Comparison of ENCODE assay signal across 27 cellular contexts in genomic region chr3:170437696-170438407, GRCh38. TPM values are rescaled to one million over a fixed set of nuclear protein-coding genes. Genes with fewer than 3 reads are reported as not detected.
DNase-seq lines count a peak whose midpoint lies in the region; ATAC-seq lines count a peak whose summit lies in the region.
"Had no signal": no experiment of that assay in that cellular context is flagged by ENCODE, and none has a peak within 500 bp of the region (broad histone marks: within the 10 kb centered on the region; RNA-seq: fewer than 3 reads in every experiment).

No MANE protein-coding gene starts in this region.

- H3K36me3 ChIP-seq in MG63 = peaks cover 3% of the 10 kb centered on the region
- H3K36me3 ChIP-seq: right atrium auricular region had no signal

- H3K9me3 ChIP-seq in MG63 = no peaks in the 10 kb centered on the region
- H3K9me3 ChIP-seq: right atrium auricular region, tibial artery had no signal

- H3K4me3 ChIP-seq in MG63 = no peak overlapping the region
- H3K4me3 ChIP-seq: right atrium auricular region, SK-N-MC, tibial artery had no signal

- peak; percentile 39 for DNase-seq in HK-2 (ENCODE audit: unreplicated experiment)
- DNase-seq in dermis blood vessel endothelial cell = peak; percentile 55
- DNase-seq in left kidney (ENCODE audit: low read depth, low spot score) = peak; percentile 22
- DNase-seq in substantia nigra (lab: John Stamatoyannopoulos, UW) = peak in 5 of 49 donors; percentile 11 to 48 (median 40)
- DNase-seq in inferior parietal cortex (ENCODE audit: extremely low spot score) = no peak
- DNase-seq in MG63 = no peak
- no peak for DNase-seq in activated CD4-positive, alpha-beta T cell treated with anti-CD3 and anti-CD28 coated beads for 48 hours
- DNase-seq: activated CD4-positive, alpha-beta T cell treated with anti-CD3 and anti-CD28 coated beads, Interleukin-2, amount 10 ng/mL, durations not matched to agents 24 days and 14 days; activated naive CD4-positive, alpha-beta T cell; activated T-cell treated with anti-CD3 and anti-CD28 coated beads, Interleukin-2, amount 50 U/mL, for 48 hours; brain microvascular endothelial cell; effector memory CD8-positive, alpha-beta T cell; EL; left colon; naive thymus-derived CD8-positive, alpha-beta T cell; NCI-H1694; NCI-H2171; NCI-H526 treated with DMSO at 0.1 percent for 48 hours; RPMI8226; stimulated activated CD4-positive, alpha-beta T cell treated with anti-CD3 and anti-CD28 coated beads, Interleukin-4, amount 100 ng/mL, for 4 hours; stimulated activated naive CD4-positive, alpha-beta T cell; T-helper 2 cell; tibial artery had no signal

- peak overlapping the region; percentile 85 for H3K27ac ChIP-seq in substantia nigra (ENCODE audit: low read depth, low read length, poor library complexity, severe bottlenecking)
- H3K27ac ChIP-seq: brain microvascular endothelial cell, right atrium auricular region, SK-N-MC, tibial artery had no signal

- no peaks in the 10 kb centered on the region for H3K27me3 ChIP-seq in MG63
- H3K27me3 ChIP-seq: brain microvascular endothelial cell, right atrium auricular region, tibial artery had no signal

- no peak for ATAC-seq in GM21515 (IDR thresholded peaks at IDR 0.05; ENCODE audit: unreplicated experiment)
- ATAC-seq: effector memory CD8-positive, alpha-beta T cell; left colon; naive thymus-derived CD8-positive, alpha-beta T cell had no signal

RNA-seq across cellular contexts. Expression of gene CLDN11, which starts 19.2 kb away (rescaled TPM):
- total RNA-seq in dermis blood vessel endothelial cell = 103 and 515 TPM in 2 replicates
- 18.6 and 28.7 TPM in 2 replicates for total RNA-seq in MG63 (2014; rRNA removed; shearing (Covaris generic); ENCODE audit: low replicate concordance)
- total RNA-seq: activated CD4-positive, alpha-beta T cell treated with anti-CD3 and anti-CD28 coated beads, Interleukin-2, amount 10 ng/mL, durations not matched to agents 24 days and 14 days; HT1080 had no signal

Comparison
In these comparisons a context has a peak if more than half of its experiments do, and no peak if none do; other contexts are left out.
1. DNase-seq: peak in HK-2 (single experiment), dermis blood vessel endothelial cell (single experiment) and left kidney (single experiment); none in inferior parietal cortex (single experiment), MG63 (single experiment) and activated CD4-positive, alpha-beta T cell treated with anti-CD3 and anti-CD28 coated beads for 48 hours (single experiment).